Comparison of ENCODE assay signal across 23 cellular contexts in the genomic region with DNA sequence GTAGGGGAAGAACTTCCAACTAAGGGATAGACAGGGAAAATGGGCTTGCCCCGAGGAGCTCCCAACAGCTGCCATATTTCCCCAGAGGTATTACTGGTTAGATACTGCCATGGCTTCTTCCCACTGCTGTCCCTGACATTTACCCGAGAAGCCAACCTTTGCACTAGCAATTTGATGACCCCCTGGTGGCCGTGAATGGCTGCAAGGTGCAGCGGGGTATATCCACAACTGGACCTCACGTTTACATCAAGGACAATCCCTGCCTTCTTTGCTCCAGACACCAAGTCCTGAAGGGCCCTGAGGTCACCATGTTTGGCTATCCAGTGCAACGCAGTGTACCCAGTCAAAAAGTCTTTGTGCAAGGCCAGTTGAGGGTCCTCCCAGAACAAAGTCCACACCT. TPM values are rescaled to one million over a fixed set of nuclear protein-coding genes. Genes with fewer than 3 reads are reported as not detected.
DNase-seq lines count a peak whose midpoint lies in the region; FAIRE-seq and TF ChIP-seq lines count a peak whose summit lies in the region.
"Had no signal": no experiment of that assay in that cellular context is flagged by ENCODE, and none has a peak within 500 bp of the region (broad histone marks: within the 10 kb centered on the region; RNA-seq: fewer than 3 reads in every experiment).

No MANE protein-coding gene starts in this region.

- no peak overlapping the region for H3K9ac ChIP-seq in mesenchymal stem cell (ENCODE audit: low read length)

- no peak overlapping the region for H4K8ac ChIP-seq in mesenchymal stem cell (ENCODE audit: low read length)

- H3K9me3 ChIP-seq in mesenchymal stem cell (ENCODE audit: control insufficient read depth, low read length): no peaks in the 10 kb centered on the region
- H3K9me3 ChIP-seq: left lung, transverse colon had no signal

- no peak overlapping the region for H4K91ac ChIP-seq in mesenchymal stem cell (ENCODE audit: low read length)

- H3K4me1 ChIP-seq in mesenchymal stem cell (ENCODE audit: control insufficient read depth, insufficient read depth, low read depth, low read length): peaks cover 15% of the 10 kb centered on the region

- no peaks in the 10 kb centered on the region for H3K36me3 ChIP-seq in mesenchymal stem cell (ENCODE audit: control insufficient read depth in 1 of 2, insufficient read depth in 2 of 2, low read depth in 1 of 2, low read length in 2 of 2)
- H3K36me3 ChIP-seq: left lung, transverse colon had no signal

- H3K4me3 ChIP-seq in astrocyte of the spinal cord (ENCODE audit: low read depth, low read length) (no peak overlapping the region), mesenchymal stem cell (ENCODE audit: insufficient read depth in 1 of 2, low read depth in 1 of 2, low read length in 2 of 2) (no peak overlapping the region)
- H3K4me3 ChIP-seq: GM12878, left lung had no signal

- peak overlapping the region; percentile 5 to 94 for H3K23ac ChIP-seq in mesenchymal stem cell (ENCODE audit: low read length in 2 of 2)

- H3K27ac ChIP-seq in mesenchymal stem cell (ENCODE audit: low read length, poor library complexity, severe bottlenecking): no peak overlapping the region
- H3K27ac ChIP-seq: left lung had no signal

- H3K79me1 ChIP-seq in mesenchymal stem cell (replicated peaks; ENCODE audit: low read length, poor library complexity, severe bottlenecking): no peaks in the 10 kb centered on the region

- H2BK5ac ChIP-seq in mesenchymal stem cell (ENCODE audit: low read depth, low read length, poor library complexity, severe bottlenecking): no peak overlapping the region

- peak; percentile 1 for TF ChIP-seq CTCF in astrocyte of the spinal cord (IDR thresholded peaks at IDR 0.05; ENCODE audit: low read depth, low read length)

- no peak overlapping the region for H3K18ac ChIP-seq in mesenchymal stem cell (ENCODE audit: low read depth in 1 of 2, low read length in 2 of 2)

- H3K27me3 ChIP-seq in mesenchymal stem cell (ENCODE audit: control insufficient read depth in 1 of 2, insufficient read depth in 1 of 2, low read length in 2 of 2): peaks cover 17 to 69% of the 10 kb centered on the region in 2 experiments

- FAIRE-seq in GM19239 (lab: Jason Lieb, UNC): no peak
- FAIRE-seq: GM12878, islet of Langerhans had no signal

- 94% methylated on average over 6 of the region's 6 CpGs for WGBS in mesenchymal stem cell

- no peak overlapping the region for H2BK120ac ChIP-seq in mesenchymal stem cell (ENCODE audit: low read depth, low read length)

- no peak overlapping the region for H3K4ac ChIP-seq in mesenchymal stem cell (ENCODE audit: low read depth in 1 of 2, low read length in 2 of 2)

- H2BK12ac ChIP-seq in mesenchymal stem cell (ENCODE audit: low read length in 2 of 2): no peak overlapping the region

- no peak overlapping the region for H2AK5ac ChIP-seq in mesenchymal stem cell (ENCODE audit: low read length, severe bottlenecking)

- H2AFZ ChIP-seq in mesenchymal stem cell (ENCODE audit: low read depth, low read length): no peak overlapping the region

- in situ Hi-C loops in astrocyte of the spinal cord (cut with HindIII; ENCODE audit: low sequenced_read_pairs): no loop called here

- no peak overlapping the region for H3K14ac ChIP-seq in mesenchymal stem cell (ENCODE audit: low read length in 2 of 2)

- DNase-seq in NCI-H146 (lab: John Stamatoyannopoulos, UW) (peak; percentile 9), NCI-H146 treated with DMSO at 0.1 percent for 48 hours (lab: John Stamatoyannopoulos, UW; ENCODE audit: unreplicated experiment) (no peak), astrocyte of the spinal cord (ENCODE audit: low read depth, low spot score) (no peak), mesenchymal stem cell (no peak), GM19239 (ENCODE audit: insufficient read length, low spot score) (no peak), NCI-H446 (lab: John Stamatoyannopoulos, UW) (no peak), hippocampal formation (lab: John Stamatoyannopoulos, UW) (no peak)
- no peak for DNase-seq in activated naive CD4-positive, alpha-beta T cell treated with anti-CD3 and anti-CD28 coated beads, Interleukin-2, amount 50 U/mL, for 16 hours
- DNase-seq: activated CD4-positive, CD25-positive, alpha-beta regulatory T cell; activated T-cell treated with anti-CD3 and anti-CD28 coated beads, Interleukin-2, amount 50 U/mL, for 48 hours; glutamatergic neuron; mesendoderm; NCI-H1092 treated with DMSO at 0.1 percent for 48 hours; NCI-H187 treated with DMSO at 0.1 percent for 48 hours; NCI-H2171; NCI-H510A; stimulated activated CD4-positive, alpha-beta T cell treated with anti-CD3 and anti-CD28 coated beads, Interleukin-15, amount 100 ng/mL, for 24 hours; stimulated activated CD4-positive, alpha-beta T cell treated with anti-CD3 and anti-CD28 coated beads, Interleukin-4, amount 100 ng/mL, for 4 hours; transverse colon had no signal

- no peak overlapping the region for H3K4me2 ChIP-seq in mesenchymal stem cell (ENCODE audit: low read length, poor library complexity, severe bottlenecking)

- no peak overlapping the region for H2BK15ac ChIP-seq in mesenchymal stem cell (ENCODE audit: low read depth, poor library complexity, severe bottlenecking)

RNA-seq across cellular contexts. Expression of a gene that starts 2.3 kb away (rescaled TPM):
- 0.03 TPM for polyA plus RNA-seq in mesenchymal stem cell (2013, experiment 1 of 2)
- 0.01 TPM for polyA plus RNA-seq in mesenchymal stem cell (2013, experiment 2 of 2)
- polyA plus RNA-seq: CD14-positive monocyte had no signal

RNA-seq across cellular contexts. Expression of a gene that starts 53.9 kb away (rescaled TPM):
- polyA plus RNA-seq in mesenchymal stem cell (2013, experiment 1 of 2): 510 TPM
- polyA plus RNA-seq in mesenchymal stem cell (2013, experiment 2 of 2): 468 TPM
